ENCODE assay signal across 1 cellular context in the genomic region with DNA sequence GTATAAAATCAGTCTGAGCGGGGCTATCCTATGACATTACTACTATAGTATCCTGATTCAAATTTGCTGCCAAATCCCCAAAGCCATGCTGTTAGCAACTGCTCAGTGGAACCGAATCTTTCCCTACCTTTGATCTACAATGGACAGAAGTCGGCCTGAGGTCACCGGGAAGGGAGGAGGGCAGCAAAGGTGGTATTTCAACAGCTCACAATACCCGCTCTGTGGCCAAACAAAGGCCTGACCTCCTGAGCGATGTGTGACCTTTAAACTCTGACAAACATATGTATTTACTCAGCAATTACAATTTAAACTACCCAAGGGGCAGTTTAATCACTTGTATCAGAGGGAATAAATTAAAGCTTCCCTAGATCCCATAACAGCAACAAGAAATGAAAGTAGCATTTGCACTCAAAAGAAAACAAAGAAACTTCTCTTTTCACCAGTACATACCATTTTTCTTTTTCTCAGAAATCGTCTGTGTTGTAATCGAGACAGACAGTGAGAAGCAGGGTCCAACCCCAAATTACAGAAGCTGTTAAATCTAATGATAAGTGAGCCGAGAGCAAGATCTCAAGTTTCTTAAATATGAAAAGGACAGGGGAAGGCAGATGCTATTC.
TF ChIP-seq lines count a peak whose summit lies in the region.

No MANE protein-coding gene starts in this region.

TF ChIP-seq in HepG2, 621 proteins besides CTCF, POLR2A, EP300 and RAD21 (continued from another document and continues in another):
- peak; percentile 73 for TF ChIP-seq HOXA3 (CRISPR knock-in tag; IDR thresholded peaks at IDR 0.05)
- TF ChIP-seq PCBP2 (optimal IDR thresholded peaks at IDR 0.05; ENCODE audit: low read depth, low read length, poor library complexity, severe bottlenecking): no peak
- TF ChIP-seq KDM5A (IDR thresholded peaks at IDR 0.05; ENCODE audit: borderline replicate concordance, low read length): peak; percentile 30; the same call in 1 of the 2 replicates
- TF ChIP-seq NFKB2 (CRISPR knock-in tag; IDR thresholded peaks at IDR 0.05; ENCODE audit: borderline replicate concordance): no peak
- peak; percentile 54; the same call in 1 of the 2 replicates for TF ChIP-seq BHLHE40 (IDR thresholded peaks at IDR 0.05; ENCODE audit: low read length)
- peak; percentile 32; the same call in 1 of the 2 replicates for TF ChIP-seq ELF1 (CRISPR knock-in tag; IDR thresholded peaks at IDR 0.05)
- no peak for TF ChIP-seq POLR2AphosphoS5 (IDR thresholded peaks at IDR 0.05; ENCODE audit: low read depth, low read length)
- TF ChIP-seq HDAC6 (IDR thresholded peaks at IDR 0.05; ENCODE audit: low read depth, low read length): no peak
- TF ChIP-seq ZNF501 (CRISPR knock-in tag; IDR thresholded peaks at IDR 0.05): no peak
- TF ChIP-seq CCDC6 (CRISPR knock-in tag; IDR thresholded peaks at IDR 0.05): no peak
- TF ChIP-seq TOPORS (CRISPR knock-in tag; IDR thresholded peaks at IDR 0.05): no peak
- TF ChIP-seq HNF1B (CRISPR knock-in tag; IDR thresholded peaks at IDR 0.05): peak; percentile 84
- TF ChIP-seq BCL6 (CRISPR knock-in tag; IDR thresholded peaks at IDR 0.05): peak; percentile 67
- TF ChIP-seq, protein P1, sequence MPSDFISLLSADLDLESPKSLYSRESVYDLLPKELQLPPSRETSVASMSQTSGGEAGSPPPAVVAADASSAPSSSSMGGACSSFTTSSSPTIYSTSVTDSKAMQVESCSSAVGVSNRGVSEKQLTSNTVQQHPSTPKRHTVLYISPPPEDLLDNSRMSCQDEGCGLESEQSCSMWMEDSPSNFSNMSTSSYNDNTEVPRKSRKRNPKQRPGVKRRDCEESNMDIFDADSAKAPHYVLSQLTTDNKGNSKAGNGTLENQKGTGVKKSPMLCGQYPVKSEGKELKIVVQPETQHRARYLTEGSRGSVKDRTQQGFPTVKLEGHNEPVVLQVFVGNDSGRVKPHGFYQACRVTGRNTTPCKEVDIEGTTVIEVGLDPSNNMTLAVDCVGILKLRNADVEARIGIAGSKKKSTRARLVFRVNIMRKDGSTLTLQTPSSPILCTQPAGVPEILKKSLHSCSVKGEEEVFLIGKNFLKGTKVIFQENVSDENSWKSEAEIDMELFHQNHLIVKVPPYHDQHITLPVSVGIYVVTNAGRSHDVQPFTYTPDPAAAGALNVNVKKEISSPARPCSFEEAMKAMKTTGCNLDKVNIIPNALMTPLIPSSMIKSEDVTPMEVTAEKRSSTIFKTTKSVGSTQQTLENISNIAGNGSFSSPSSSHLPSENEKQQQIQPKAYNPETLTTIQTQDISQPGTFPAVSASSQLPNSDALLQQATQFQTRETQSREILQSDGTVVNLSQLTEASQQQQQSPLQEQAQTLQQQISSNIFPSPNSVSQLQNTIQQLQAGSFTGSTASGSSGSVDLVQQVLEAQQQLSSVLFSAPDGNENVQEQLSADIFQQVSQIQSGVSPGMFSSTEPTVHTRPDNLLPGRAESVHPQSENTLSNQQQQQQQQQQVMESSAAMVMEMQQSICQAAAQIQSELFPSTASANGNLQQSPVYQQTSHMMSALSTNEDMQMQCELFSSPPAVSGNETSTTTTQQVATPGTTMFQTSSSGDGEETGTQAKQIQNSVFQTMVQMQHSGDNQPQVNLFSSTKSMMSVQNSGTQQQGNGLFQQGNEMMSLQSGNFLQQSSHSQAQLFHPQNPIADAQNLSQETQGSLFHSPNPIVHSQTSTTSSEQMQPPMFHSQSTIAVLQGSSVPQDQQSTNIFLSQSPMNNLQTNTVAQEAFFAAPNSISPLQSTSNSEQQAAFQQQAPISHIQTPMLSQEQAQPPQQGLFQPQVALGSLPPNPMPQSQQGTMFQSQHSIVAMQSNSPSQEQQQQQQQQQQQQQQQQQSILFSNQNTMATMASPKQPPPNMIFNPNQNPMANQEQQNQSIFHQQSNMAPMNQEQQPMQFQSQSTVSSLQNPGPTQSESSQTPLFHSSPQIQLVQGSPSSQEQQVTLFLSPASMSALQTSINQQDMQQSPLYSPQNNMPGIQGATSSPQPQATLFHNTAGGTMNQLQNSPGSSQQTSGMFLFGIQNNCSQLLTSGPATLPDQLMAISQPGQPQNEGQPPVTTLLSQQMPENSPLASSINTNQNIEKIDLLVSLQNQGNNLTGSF (CRISPR knock-in tag; IDR thresholded peaks at IDR 0.05): no peak
- TF ChIP-seq MYC (CRISPR knock-in tag; IDR thresholded peaks at IDR 0.05; ENCODE audit: borderline replicate concordance): peak; percentile 52; the same call in 1 of the 2 replicates
- peak; percentile 51; the same call in 1 of the 2 replicates for TF ChIP-seq ZBTB43 (CRISPR knock-in tag; conservative IDR thresholded peaks at IDR 0.05)
- peak; percentile 98 for TF ChIP-seq PAXIP1 (CRISPR knock-in tag; conservative IDR thresholded peaks at IDR 0.05)
- TF ChIP-seq HNF1A (IDR thresholded peaks at IDR 0.05; ENCODE audit: low read depth): peak; percentile 75
- peak; percentile 80; the same call in 1 of the 2 replicates for TF ChIP-seq HNF1A (CRISPR knock-in tag; IDR thresholded peaks at IDR 0.05; ENCODE audit: borderline replicate concordance)
- no peak for TF ChIP-seq ZNF543 (CRISPR knock-in tag; IDR thresholded peaks at IDR 0.05)
- TF ChIP-seq, protein P2, sequence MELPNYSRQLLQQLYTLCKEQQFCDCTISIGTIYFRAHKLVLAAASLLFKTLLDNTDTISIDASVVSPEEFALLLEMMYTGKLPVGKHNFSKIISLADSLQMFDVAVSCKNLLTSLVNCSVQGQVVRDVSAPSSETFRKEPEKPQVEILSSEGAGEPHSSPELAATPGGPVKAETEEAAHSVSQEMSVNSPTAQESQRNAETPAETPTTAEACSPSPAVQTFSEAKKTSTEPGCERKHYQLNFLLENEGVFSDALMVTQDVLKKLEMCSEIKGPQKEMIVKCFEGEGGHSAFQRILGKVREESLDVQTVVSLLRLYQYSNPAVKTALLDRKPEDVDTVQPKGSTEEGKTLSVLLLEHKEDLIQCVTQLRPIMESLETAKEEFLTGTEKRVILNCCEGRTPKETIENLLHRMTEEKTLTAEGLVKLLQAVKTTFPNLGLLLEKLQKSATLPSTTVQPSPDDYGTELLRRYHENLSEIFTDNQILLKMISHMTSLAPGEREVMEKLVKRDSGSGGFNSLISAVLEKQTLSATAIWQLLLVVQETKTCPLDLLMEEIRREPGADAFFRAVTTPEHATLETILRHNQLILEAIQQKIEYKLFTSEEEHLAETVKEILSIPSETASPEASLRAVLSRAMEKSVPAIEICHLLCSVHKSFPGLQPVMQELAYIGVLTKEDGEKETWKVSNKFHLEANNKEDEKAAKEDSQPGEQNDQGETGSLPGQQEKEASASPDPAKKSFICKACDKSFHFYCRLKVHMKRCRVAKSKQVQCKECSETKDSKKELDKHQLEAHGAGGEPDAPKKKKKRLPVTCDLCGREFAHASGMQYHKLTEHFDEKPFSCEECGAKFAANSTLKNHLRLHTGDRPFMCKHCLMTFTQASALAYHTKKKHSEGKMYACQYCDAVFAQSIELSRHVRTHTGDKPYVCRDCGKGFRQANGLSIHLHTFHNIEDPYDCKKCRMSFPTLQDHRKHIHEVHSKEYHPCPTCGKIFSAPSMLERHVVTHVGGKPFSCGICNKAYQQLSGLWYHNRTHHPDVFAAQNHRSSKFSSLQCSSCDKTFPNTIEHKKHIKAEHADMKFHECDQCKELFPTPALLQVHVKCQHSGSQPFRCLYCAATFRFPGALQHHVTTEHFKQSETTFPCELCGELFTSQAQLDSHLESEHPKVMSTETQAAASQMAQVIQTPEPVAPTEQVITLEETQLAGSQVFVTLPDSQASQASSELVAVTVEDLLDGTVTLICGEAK (IDR thresholded peaks at IDR 0.05): no peak
- TF ChIP-seq, protein P2 (CRISPR knock-in tag; IDR thresholded peaks at IDR 0.05): no peak; the same call in 1 of the 2 replicates
- TF ChIP-seq ZFP41 (CRISPR knock-in tag; IDR thresholded peaks at IDR 0.05; ENCODE audit: borderline replicate concordance): no peak
